In the genomic region with DNA sequence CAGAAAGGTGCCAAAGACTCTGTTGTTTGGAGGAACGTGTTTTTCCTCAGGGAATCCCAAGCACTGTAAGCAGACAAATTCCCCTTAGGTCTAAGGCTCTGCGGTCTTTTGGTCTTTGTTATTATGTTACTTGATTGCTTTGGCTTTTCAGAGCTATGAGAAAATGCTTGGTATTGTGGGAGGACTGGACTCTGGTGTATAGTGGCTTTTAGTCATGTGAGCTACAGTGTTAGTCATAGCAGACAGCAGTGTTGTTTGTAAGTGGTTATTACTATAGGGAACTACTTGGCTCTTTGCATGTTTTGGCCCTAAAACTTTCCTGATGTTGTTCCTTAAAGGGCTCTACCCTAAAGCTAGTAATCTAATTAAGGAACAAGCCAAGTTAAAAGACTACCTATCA, we compare ENCODE assay signal across 11 cellular contexts.
DNase-seq lines count a peak whose midpoint lies in the region; ATAC-seq lines count a peak whose summit lies in the region.
"Had no signal": no experiment of that assay in that cellular context is flagged by ENCODE, and none has a peak within 500 bp of the region (broad histone marks: within the 10 kb centered on the region; RNA-seq: fewer than 3 reads in every experiment).

No MANE protein-coding gene starts in this region.

- ATAC-seq in HG02610 (IDR thresholded peaks at IDR 0.05; ENCODE audit: unreplicated experiment), result peak; percentile 87
- ATAC-seq: activated naive CD8-positive, alpha-beta T cell treated with anti-CD3 and anti-CD28 coated beads, Interleukin-2, amount 50 U/mL, for 24 hours had no signal

- DNase-seq in LHCN-M2 (ENCODE audit: low read depth), result peak; percentile 91
- peak; percentile 76 for DNase-seq in dedifferentiated amniotic fluid mesenchymal stem cell (ENCODE audit: extremely low spot score)
- DNase-seq in stromal cell of bone marrow (ENCODE audit: low read depth), result peak; percentile 92
- no peak for DNase-seq in posterior cingulate gyrus
- no peak for DNase-seq in posterior vena cava (ENCODE audit: low spot score)
- DNase-seq in ecto neural progenitor cell (ENCODE audit: low spot score), result no peak
- DNase-seq: activated CD8-positive, alpha-beta memory T cell treated with anti-CD3 and anti-CD28 coated beads, Interleukin-2, amount 50 U/mL, for 4 hours; activated naive CD8-positive, alpha-beta T cell treated with anti-CD3 and anti-CD28 coated beads, Interleukin-2, amount 50 U/mL, for 24 hours; left ventricle myocardium inferior; NCI-H187 treated with DMSO at 0.1 percent for 48 hours had no signal

- intact Hi-C loops in posterior cingulate gyrus (cut with DNase I) (no loop called here), posterior vena cava (cut with DNase I) (no loop called here)

Comparison
In these comparisons a context has a peak if more than half of its experiments do, and no peak if none do; other contexts are left out.
1. DNase-seq: peak in LHCN-M2 (single experiment), dedifferentiated amniotic fluid mesenchymal stem cell (single experiment) and stromal cell of bone marrow (single experiment); none in posterior cingulate gyrus (0 of 10), posterior vena cava (single experiment) and ecto neural progenitor cell (single experiment).